ENCODE assay signal across 21 cellular contexts in the genomic region with DNA sequence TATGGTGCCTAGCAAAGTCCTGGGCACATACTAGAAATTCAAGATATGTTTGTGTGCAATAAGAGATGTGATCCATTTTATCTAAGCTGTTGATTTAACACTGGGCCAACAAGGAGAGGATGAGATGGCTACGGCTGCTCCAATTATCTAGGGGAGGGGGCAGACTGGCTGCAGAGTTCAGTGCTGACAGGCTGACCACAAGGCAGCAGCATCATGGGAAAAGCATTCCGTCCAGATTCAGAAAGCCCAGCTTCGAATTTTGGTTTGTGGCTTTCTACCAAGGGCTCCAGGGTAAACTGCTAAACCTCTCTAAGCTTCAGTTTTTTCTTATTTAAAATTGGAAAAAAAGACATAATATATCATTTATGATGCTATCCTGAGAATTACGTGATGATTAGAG.
A peak's percentile ranks its signal among the peaks of the same experiment; 100 is the strongest.
DNase-seq lines count a peak whose midpoint lies in the region; ATAC-seq, FAIRE-seq and TF ChIP-seq lines count a peak whose summit lies in the region.
"Had no signal": no experiment of that assay in that cellular context is flagged by ENCODE, and none has a peak within 500 bp of the region (broad histone marks: within the 10 kb centered on the region; RNA-seq: fewer than 3 reads in every experiment).

No MANE protein-coding gene starts in this region.

- no peak overlapping the region for H3K4me2 ChIP-seq in astrocyte (ENCODE audit: low read length)
- H3K4me2 ChIP-seq: A549; BLaER1 treated with 17β-estradiol and CSF1 and Interleukin-3, amounts not matched to agents 10 nM and 100 nM had no signal

- no peak for DNase-seq in activated naive CD8-positive, alpha-beta T cell treated with anti-CD3 and anti-CD28 coated beads, Interleukin-2, amount 50 U/mL, for 24 hours
- no peak for DNase-seq in activated naive CD8-positive, alpha-beta T cell treated with anti-CD3 and anti-CD28 coated beads for 36 hours
- DNase-seq in M059J (ENCODE audit: low read depth): peak; percentile 73
- DNase-seq in astrocyte (ENCODE audit: low read depth): peak; percentile 51
- DNase-seq: AML-193; Caco-2; Calu3; CD4-positive, alpha-beta T cell; CD8-positive, alpha-beta T cell; DMS79 treated with DMSO at 0.1 percent for 48 hours; GF-D8 had no signal

- no peaks in the 10 kb centered on the region for H3K9me3 ChIP-seq in astrocyte (ENCODE audit: insufficient read depth, low read depth, low read length)
- H3K9me3 ChIP-seq: A549; BLaER1 treated with 17β-estradiol and CSF1 and Interleukin-3, amounts not matched to agents 10 nM and 100 nM; Caco-2 had no signal

- H3K4me3 ChIP-seq in astrocyte (ENCODE audit: insufficient read depth, low read depth, low read length): no peak overlapping the region
- H3K4me3 ChIP-seq: A549; BLaER1 treated with 17β-estradiol and CSF1 and Interleukin-3, amounts not matched to agents 10 nM and 100 nM had no signal

- no peaks in the 10 kb centered on the region for H3K79me2 ChIP-seq in astrocyte (ENCODE audit: insufficient read depth, low read length)

- peaks cover 10% of the 10 kb centered on the region for H3K27me3 Mint-ChIP-seq in activated naive CD8-positive, alpha-beta T cell treated with anti-CD3 and anti-CD28 coated beads, Interleukin-2, amount 50 U/mL, for 24 hours
- peaks cover 18% of the 10 kb centered on the region for H3K27me3 Mint-ChIP-seq in activated naive CD8-positive, alpha-beta T cell treated with anti-CD3 and anti-CD28 coated beads for 36 hours
- peaks cover 14% of the 10 kb centered on the region for H3K27me3 Mint-ChIP-seq in astrocyte (ENCODE audit: low read depth, unreplicated experiment)
- H3K27me3 Mint-ChIP-seq: B cell; CD4-positive, alpha-beta T cell had no signal

- no peak overlapping the region for H3K4me3 Mint-ChIP-seq in activated naive CD8-positive, alpha-beta T cell treated with anti-CD3 and anti-CD28 coated beads, Interleukin-2, amount 50 U/mL, for 24 hours
- H3K4me3 Mint-ChIP-seq in activated naive CD8-positive, alpha-beta T cell treated with anti-CD3 and anti-CD28 coated beads for 36 hours: no peak overlapping the region
- no peak overlapping the region for H3K4me3 Mint-ChIP-seq in astrocyte (ENCODE audit: unreplicated experiment)
- H3K4me3 Mint-ChIP-seq: B cell; CD4-positive, alpha-beta T cell; CD8-positive, alpha-beta T cell had no signal

- no peak for ATAC-seq in activated naive CD8-positive, alpha-beta T cell treated with anti-CD3 and anti-CD28 coated beads, Interleukin-2, amount 50 U/mL, for 24 hours
- ATAC-seq in GM18870 (IDR thresholded peaks at IDR 0.05; ENCODE audit: unreplicated experiment) (no peak), HG03342 (IDR thresholded peaks at IDR 0.05; ENCODE audit: unreplicated experiment) (no peak)
- ATAC-seq: A549; CD8-positive, alpha-beta T cell had no signal

- peaks cover 3% of the 10 kb centered on the region for H3K4me1 ChIP-seq in astrocyte (ENCODE audit: insufficient read depth, low read length)
- H3K4me1 ChIP-seq: A549; BLaER1 treated with 17β-estradiol and CSF1 and Interleukin-3, amounts not matched to agents 10 nM and 100 nM; Caco-2 had no signal

- H2AFZ ChIP-seq in astrocyte (ENCODE audit: low read depth, low read length): no peak overlapping the region

- no peaks in the 10 kb centered on the region for H3K36me3 ChIP-seq in astrocyte (ENCODE audit: insufficient read depth, low read length)
- H3K36me3 ChIP-seq: BLaER1 treated with 17β-estradiol and CSF1 and Interleukin-3, amounts not matched to agents 10 nM and 100 nM had no signal

- FAIRE-seq in astrocyte (lab: Jason Lieb, UNC): no peak
- FAIRE-seq: A549, D721Med, G401.6, GM12891 had no signal

- H3K27me3 ChIP-seq in astrocyte (ENCODE audit: insufficient read depth, low read length): no peaks in the 10 kb centered on the region
- H3K27me3 ChIP-seq: BLaER1 treated with 17β-estradiol and CSF1 and Interleukin-3, amounts not matched to agents 10 nM and 100 nM had no signal

- H3K27ac Mint-ChIP-seq in activated naive CD8-positive, alpha-beta T cell treated with anti-CD3 and anti-CD28 coated beads, Interleukin-2, amount 50 U/mL, for 24 hours: peak overlapping the region; percentile 29
- H3K27ac Mint-ChIP-seq in activated naive CD8-positive, alpha-beta T cell treated with anti-CD3 and anti-CD28 coated beads for 36 hours: no peak overlapping the region
- H3K27ac Mint-ChIP-seq in astrocyte (ENCODE audit: unreplicated experiment): no peak overlapping the region
- H3K27ac Mint-ChIP-seq: B cell; CD4-positive, alpha-beta T cell; CD8-positive, alpha-beta T cell had no signal

- no peaks in the 10 kb centered on the region for H4K20me1 ChIP-seq in astrocyte (ENCODE audit: insufficient read depth, low read length)
- H4K20me1 ChIP-seq: BLaER1 treated with 17β-estradiol and CSF1 and Interleukin-3, amounts not matched to agents 10 nM and 100 nM had no signal

- H3K4me1 Mint-ChIP-seq in activated naive CD8-positive, alpha-beta T cell treated with anti-CD3 and anti-CD28 coated beads, Interleukin-2, amount 50 U/mL, for 24 hours: peaks cover 8% of the 10 kb centered on the region
- H3K4me1 Mint-ChIP-seq in activated naive CD8-positive, alpha-beta T cell treated with anti-CD3 and anti-CD28 coated beads for 36 hours: peaks cover 10% of the 10 kb centered on the region
- no peaks in the 10 kb centered on the region for H3K4me1 Mint-ChIP-seq in astrocyte (ENCODE audit: low read depth, unreplicated experiment)
- H3K4me1 Mint-ChIP-seq: B cell had no signal

- no peaks in the 10 kb centered on the region for H3K9me3 Mint-ChIP-seq in activated naive CD8-positive, alpha-beta T cell treated with anti-CD3 and anti-CD28 coated beads, Interleukin-2, amount 50 U/mL, for 24 hours
- peaks cover 9% of the 10 kb centered on the region for H3K9me3 Mint-ChIP-seq in activated naive CD8-positive, alpha-beta T cell treated with anti-CD3 and anti-CD28 coated beads for 36 hours
- H3K9me3 Mint-ChIP-seq in astrocyte (ENCODE audit: unreplicated experiment): peaks cover 3% of the 10 kb centered on the region
- H3K9me3 Mint-ChIP-seq: CD4-positive, alpha-beta T cell; CD8-positive, alpha-beta T cell had no signal

- H3K27ac ChIP-seq in astrocyte (ENCODE audit: low read depth, low read length): no peak overlapping the region
- H3K27ac ChIP-seq: 22Rv1; A549; BLaER1 treated with 17β-estradiol and CSF1 and Interleukin-3, amounts not matched to agents 10 nM and 100 nM; C4-2B had no signal

- TF ChIP-seq CTCF in astrocyte (IDR thresholded peaks at IDR 0.05; ENCODE audit: insufficient read depth, low read depth, low read length): no peak

- H3K9ac ChIP-seq in astrocyte (ENCODE audit: low read length): no peak overlapping the region
- H3K9ac ChIP-seq: BLaER1 treated with 17β-estradiol and CSF1 and Interleukin-3, amounts not matched to agents 10 nM and 100 nM had no signal

- H3K36me3 Mint-ChIP-seq in activated naive CD8-positive, alpha-beta T cell treated with anti-CD3 and anti-CD28 coated beads, Interleukin-2, amount 50 U/mL, for 24 hours (ENCODE audit: low read depth): no peaks in the 10 kb centered on the region
- H3K36me3 Mint-ChIP-seq in activated naive CD8-positive, alpha-beta T cell treated with anti-CD3 and anti-CD28 coated beads for 36 hours: peaks cover 1% of the 10 kb centered on the region
- peaks cover 2% of the 10 kb centered on the region for H3K36me3 Mint-ChIP-seq in astrocyte (ENCODE audit: low read depth, unreplicated experiment)
- H3K36me3 Mint-ChIP-seq: CD8-positive, alpha-beta T cell had no signal

Comparison
In these comparisons a context has a peak if more than half of its experiments do, and no peak if none do; other contexts are left out.
1. DNase-seq: peak in M059J (single experiment) and astrocyte (single experiment); none in activated naive CD8-positive, alpha-beta T cell treated with anti-CD3 and anti-CD28 coated beads, Interleukin-2, amount 50 U/mL, for 24 hours (single experiment) and activated naive CD8-positive, alpha-beta T cell treated with anti-CD3 and anti-CD28 coated beads for 36 hours (single experiment).